Comparison of ENCODE assay signal across 9 cellular contexts in genomic region chr4:98482847-98483806, GRCh38.
A peak's percentile ranks its signal among the peaks of the same experiment; 100 is the strongest.
DNase-seq lines count a peak whose midpoint lies in the region; ATAC-seq and TF ChIP-seq lines count a peak whose summit lies in the region.
"Had no signal": no experiment of that assay in that cellular context is flagged by ENCODE, and none has a peak within 500 bp of the region (broad histone marks: within the 10 kb centered on the region; RNA-seq: fewer than 3 reads in every experiment).

No MANE protein-coding gene starts in this region.

- CTCF ChIA-PET in activated naive CD4-positive, alpha-beta T cell treated with anti-CD3 and anti-CD28 coated beads, Interleukin-2, amount 10 ng/mL, durations not matched to agents 7 days and 5 days (lab: Charles Lee), result interaction anchor here (0.8 to 1.3 kb wide), 4 partner anchors 11 to 28 kb away, joined by 3 to 4 read pairs (median 3); no protein-coding TSS in a partner anchor

- peaks cover 10% of the 10 kb centered on the region for H3K36me3 Mint-ChIP-seq in activated naive CD4-positive, alpha-beta T cell treated with anti-CD3 and anti-CD28 coated beads, Interleukin-2, amount 10 ng/mL, durations not matched to agents 7 days and 5 days
- peaks cover 7 to 9% of the 10 kb centered on the region in 2 donors for H3K36me3 Mint-ChIP-seq in activated T-cell treated with anti-CD3 and anti-CD28 coated beads, Interleukin-2, amount 50 U/mL, for 72 hours (ENCODE audit: insufficient read depth in 2 of 2)

- peak; percentile 84 for ATAC-seq in HG03175 (IDR thresholded peaks at IDR 0.05; ENCODE audit: unreplicated experiment)
- peak; percentile 84 to 85 for ATAC-seq in activated T-cell treated with anti-CD3 and anti-CD28 coated beads, Interleukin-2, amount 50 U/mL, for 72 hours (replicated peaks in 1 of 2)
- ATAC-seq in upper lobe of left lung (ENCODE audit: low FRiP score in 2 of 2), result no peak

- no peaks in the 10 kb centered on the region for H3K79me1 ChIP-seq in mesendoderm (ENCODE audit: low read length)

- no peaks in the 10 kb centered on the region for H3K79me2 ChIP-seq in mesendoderm (ENCODE audit: control insufficient read depth, insufficient read depth, low read length)

- H3K18ac ChIP-seq in mesendoderm (ENCODE audit: low read length), result no peak overlapping the region

- DNase-seq in activated naive CD4-positive, alpha-beta T cell treated with Interleukin-2 at 50 U/mL for 16 hours, result peak; percentile 45
- no peak for DNase-seq in activated naive CD4-positive, alpha-beta T cell treated with anti-CD3 and anti-CD28 coated beads, Interleukin-2, amount 10 ng/mL, durations not matched to agents 7 days and 5 days
- DNase-seq in activated T-cell treated with anti-CD3 and anti-CD28 coated beads, Interleukin-2, amount 50 U/mL, for 72 hours, result peak; percentile 69 to 71
- peak; percentile 30 to 56 for DNase-seq in stimulated activated CD4-positive, alpha-beta T cell treated with anti-CD3 and anti-CD28 coated beads, Interleukin-2, amount 100 ng/mL, for 24 hours
- DNase-seq in WERI-Rb-1 (no peak), mesendoderm (no peak), upper lobe of left lung (no peak)

- H4K8ac ChIP-seq in mesendoderm (ENCODE audit: low read depth, low read length), result no peak overlapping the region

- TF ChIP-seq EP300 in upper lobe of left lung (IDR thresholded peaks at IDR 0.05), result no peak

- no peak overlapping the region for H4K5ac ChIP-seq in mesendoderm (ENCODE audit: low read length)

- H3K4ac ChIP-seq in mesendoderm (ENCODE audit: low read depth, low read length), result no peak overlapping the region

- no peak overlapping the region for H3K23ac ChIP-seq in mesendoderm (ENCODE audit: low read length)

- H2BK5ac ChIP-seq in mesendoderm (ENCODE audit: low read length), result no peak overlapping the region

- H3K27ac ChIP-seq in WERI-Rb-1, result no peak overlapping the region; the same call in 1 of the 2 replicates
- H3K27ac ChIP-seq in mesendoderm (ENCODE audit: low read depth, low read length), result no peak overlapping the region
- H3K27ac ChIP-seq in upper lobe of left lung, result no peak overlapping the region
- H3K27ac ChIP-seq: BLaER1 treated with 17β-estradiol and CSF1 and Interleukin-3, amounts not matched to agents 10 nM and 100 nM had no signal

- H2AK5ac ChIP-seq in mesendoderm (ENCODE audit: low read length), result no peak overlapping the region

- H3K56ac ChIP-seq in mesendoderm (ENCODE audit: low read length), result no peak overlapping the region

- H3K4me1 Mint-ChIP-seq in activated naive CD4-positive, alpha-beta T cell treated with anti-CD3 and anti-CD28 coated beads, Interleukin-2, amount 10 ng/mL, durations not matched to agents 7 days and 5 days, result peaks cover 48% of the 10 kb centered on the region
- peaks cover 93% of the 10 kb centered on the region for H3K4me1 Mint-ChIP-seq in activated T-cell treated with anti-CD3 and anti-CD28 coated beads, Interleukin-2, amount 50 U/mL, for 72 hours (ENCODE audit: low read depth)

- no peak overlapping the region for H3K4me2 ChIP-seq in mesendoderm (ENCODE audit: low read length)
- H3K4me2 ChIP-seq: BLaER1 treated with 17β-estradiol and CSF1 and Interleukin-3, amounts not matched to agents 10 nM and 100 nM had no signal

- H3K27me3 Mint-ChIP-seq in activated naive CD4-positive, alpha-beta T cell treated with anti-CD3 and anti-CD28 coated beads, Interleukin-2, amount 10 ng/mL, durations not matched to agents 7 days and 5 days, result no peaks in the 10 kb centered on the region
- H3K27me3 Mint-ChIP-seq in activated T-cell treated with anti-CD3 and anti-CD28 coated beads, Interleukin-2, amount 50 U/mL, for 72 hours (ENCODE audit: low read depth), result no peaks in the 10 kb centered on the region

- no peak overlapping the region for H3K27ac Mint-ChIP-seq in activated naive CD4-positive, alpha-beta T cell treated with anti-CD3 and anti-CD28 coated beads, Interleukin-2, amount 10 ng/mL, durations not matched to agents 7 days and 5 days
- peak overlapping the region; percentile 95 for H3K27ac Mint-ChIP-seq in activated T-cell treated with anti-CD3 and anti-CD28 coated beads, Interleukin-2, amount 50 U/mL, for 72 hours

- H3K9me3 ChIP-seq in WERI-Rb-1 (ENCODE audit: severe bottlenecking), result no peaks in the 10 kb centered on the region
- H3K9me3 ChIP-seq in upper lobe of left lung, result no peaks in the 10 kb centered on the region
- H3K9me3 ChIP-seq: BLaER1 treated with 17β-estradiol and CSF1 and Interleukin-3, amounts not matched to agents 10 nM and 100 nM had no signal

- no peak for TF ChIP-seq POLR2A in upper lobe of left lung (IDR thresholded peaks at IDR 0.05)

- H2BK15ac ChIP-seq in mesendoderm (replicated peaks; ENCODE audit: low read depth), result no peak overlapping the region

- no CpG with 5 or more reads among the region's 10 CpGs for WGBS in mesendoderm (ENCODE audit: extremely low coverage, insufficient coverage, low lambda C conversion rate)
- 82 to 87% methylated on average over 10 of the region's 10 CpGs for WGBS in upper lobe of left lung, 2 donors

- H2BK120ac ChIP-seq in mesendoderm (ENCODE audit: low read depth, low read length), result no peak overlapping the region

- H3K4me1 ChIP-seq in mesendoderm (ENCODE audit: control insufficient read depth, low read depth, low read length), result no peaks in the 10 kb centered on the region
- no peaks in the 10 kb centered on the region for H3K4me1 ChIP-seq in upper lobe of left lung
- H3K4me1 ChIP-seq: BLaER1 treated with 17β-estradiol and CSF1 and Interleukin-3, amounts not matched to agents 10 nM and 100 nM had no signal

- no peak overlapping the region for H3K4me3 ChIP-seq in WERI-Rb-1 (ENCODE audit: low read depth, low read length)
- no peak overlapping the region for H3K4me3 ChIP-seq in mesendoderm (ENCODE audit: low read length)
- no peak overlapping the region for H3K4me3 ChIP-seq in upper lobe of left lung
- H3K4me3 ChIP-seq: BLaER1 treated with 17β-estradiol and CSF1 and Interleukin-3, amounts not matched to agents 10 nM and 100 nM had no signal

- no peak for TF ChIP-seq CTCF in WERI-Rb-1 (IDR thresholded peaks at IDR 0.05; ENCODE audit: low read depth, low read length)
- no peak for TF ChIP-seq CTCF in upper lobe of left lung (IDR thresholded peaks at IDR 0.05)

- no peaks in the 10 kb centered on the region for H3K27me3 ChIP-seq in WERI-Rb-1 (ENCODE audit: insufficient read depth, low read depth, severe bottlenecking)
- no peaks in the 10 kb centered on the region for H3K27me3 ChIP-seq in mesendoderm (ENCODE audit: insufficient read depth, low read length, poor library complexity)
- no peaks in the 10 kb centered on the region for H3K27me3 ChIP-seq in upper lobe of left lung
- H3K27me3 ChIP-seq: BLaER1 treated with 17β-estradiol and CSF1 and Interleukin-3, amounts not matched to agents 10 nM and 100 nM had no signal

- H3K9me3 Mint-ChIP-seq in activated naive CD4-positive, alpha-beta T cell treated with anti-CD3 and anti-CD28 coated beads, Interleukin-2, amount 10 ng/mL, durations not matched to agents 7 days and 5 days, result no peaks in the 10 kb centered on the region
- no peaks in the 10 kb centered on the region for H3K9me3 Mint-ChIP-seq in activated T-cell treated with anti-CD3 and anti-CD28 coated beads, Interleukin-2, amount 50 U/mL, for 72 hours

- no peak overlapping the region for H3K9ac ChIP-seq in mesendoderm (ENCODE audit: low read length)
- H3K9ac ChIP-seq: BLaER1 treated with 17β-estradiol and CSF1 and Interleukin-3, amounts not matched to agents 10 nM and 100 nM had no signal

- H3K36me3 ChIP-seq in WERI-Rb-1, result peaks cover 5% of the 10 kb centered on the region
- H3K36me3 ChIP-seq in mesendoderm (ENCODE audit: control insufficient read depth, insufficient read depth, low read length), result no peaks in the 10 kb centered on the region
- no peaks in the 10 kb centered on the region for H3K36me3 ChIP-seq in upper lobe of left lung
- H3K36me3 ChIP-seq: BLaER1 treated with 17β-estradiol and CSF1 and Interleukin-3, amounts not matched to agents 10 nM and 100 nM had no signal

- no peak overlapping the region for H3K4me3 Mint-ChIP-seq in activated naive CD4-positive, alpha-beta T cell treated with anti-CD3 and anti-CD28 coated beads, Interleukin-2, amount 10 ng/mL, durations not matched to agents 7 days and 5 days
- H3K4me3 Mint-ChIP-seq in activated T-cell treated with anti-CD3 and anti-CD28 coated beads, Interleukin-2, amount 50 U/mL, for 72 hours, result peak overlapping the region; percentile 80 to 86

Comparison
In these comparisons a context has a peak if more than half of its experiments do, and no peak if none do; other contexts are left out.
1. DNase-seq: peak in activated naive CD4-positive, alpha-beta T cell treated with Interleukin-2 at 50 U/mL for 16 hours (single experiment), activated T-cell treated with anti-CD3 and anti-CD28 coated beads, Interleukin-2, amount 50 U/mL, for 72 hours (2 of 2) and stimulated activated CD4-positive, alpha-beta T cell treated with anti-CD3 and anti-CD28 coated beads, Interleukin-2, amount 100 ng/mL, for 24 hours (2 of 2); none in activated naive CD4-positive, alpha-beta T cell treated with anti-CD3 and anti-CD28 coated beads, Interleukin-2, amount 10 ng/mL, durations not matched to agents 7 days and 5 days (single experiment), WERI-Rb-1 (single experiment), mesendoderm (single experiment) and upper lobe of left lung (0 of 2).
2. ATAC-seq: peak in HG03175 (single experiment) and activated T-cell treated with anti-CD3 and anti-CD28 coated beads, Interleukin-2, amount 50 U/mL, for 72 hours (2 of 2); none in upper lobe of left lung (0 of 2).